ENCODE assay signal across 22 cellular contexts in genomic region chr11:9104581-9104980, GRCh38. TPM values are rescaled to one million over a fixed set of nuclear protein-coding genes. Genes with fewer than 3 reads are reported as not detected.
"Had no signal": no experiment of that assay in that cellular context is flagged by ENCODE, and none has a peak within 500 bp of the region (broad histone marks: within the 10 kb centered on the region; RNA-seq: fewer than 3 reads in every experiment).

No MANE protein-coding gene starts in this region.

- H3K4me3 Mint-ChIP-seq: IgD-negative memory B cell had no signal

- DNase-seq: KBM-7, MV-4-11, NCI-H1048, NCI-H1105, NCI-H1417, NCI-H1436 treated with DMSO at 0.1 percent for 48 hours, NCI-H1694, NCI-H187 treated with DMSO at 0.1 percent for 48 hours, NCI-H2029 treated with DMSO at 0.1 percent for 48 hours, NCI-H226, NCI-H446, NCI-H510A, NCI-H524 treated with DMSO at 0.1 percent for 48 hours, NCI-H69, NCI-H774, Right ventricle myocardium superior, RPMI8226, SIG-M5 had no signal

- H3K9me3 ChIP-seq: SJSA1 had no signal

- H3K4me3 ChIP-seq: SJSA1, SK-N-MC had no signal

- H3K36me3 ChIP-seq: SJSA1 had no signal

- H3K4me1 ChIP-seq: SJSA1 had no signal

- H3K27me3 ChIP-seq: SJSA1 had no signal

- H3K27ac Mint-ChIP-seq: IgD-negative memory B cell had no signal

- FAIRE-seq: RCC 7860 had no signal

- H3K27ac ChIP-seq: SJSA1, SK-N-MC had no signal

- H3K9me3 Mint-ChIP-seq: IgD-negative memory B cell had no signal

- H3K4me1 Mint-ChIP-seq: IgD-negative memory B cell had no signal

RNA-seq across cellular contexts. Expression of gene SCUBE2, which starts 13.2 kb away (rescaled TPM):
- total RNA-seq: SJSA1 had no signal
- polyA plus RNA-seq: IgD-negative memory B cell had no signal
